ENCODE assay signal across 2 cellular contexts in the genomic region with DNA sequence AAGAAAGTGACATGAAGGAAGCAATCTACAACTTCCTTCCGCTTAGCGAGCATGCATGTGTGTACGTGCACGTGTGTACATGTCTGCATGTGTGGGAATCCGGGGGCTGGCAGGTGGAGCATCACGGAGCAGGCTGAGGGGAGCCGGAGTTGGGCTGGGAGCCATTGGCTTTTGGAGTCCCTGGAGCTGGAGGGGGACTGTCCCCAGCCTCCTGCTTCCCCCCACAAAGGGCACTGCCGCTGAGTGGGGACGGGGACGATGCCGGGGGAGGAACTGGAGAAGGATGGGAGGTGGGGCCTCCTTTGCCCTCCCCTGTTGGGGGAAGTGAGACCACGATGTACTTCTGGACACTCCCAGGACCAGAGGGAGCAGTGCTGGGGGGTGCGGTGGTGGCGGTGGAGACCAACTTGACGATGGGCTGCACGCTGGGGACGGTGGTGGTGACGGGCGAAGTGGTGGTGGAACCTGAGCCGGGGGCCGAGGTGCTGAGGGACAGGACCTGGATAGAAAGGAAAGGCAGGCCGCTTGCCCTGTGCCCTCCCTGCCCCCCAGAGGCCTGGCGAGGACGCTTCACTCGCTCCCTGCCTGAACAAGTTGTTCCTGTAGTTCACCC.
TF ChIP-seq lines count a peak whose summit lies in the region.

No MANE protein-coding gene starts in this region.

TF ChIP-seq in SK-N-SH, 30 proteins besides CTCF, POLR2A, EP300 and RAD21:
- no peak for TF ChIP-seq CHD2 (IDR thresholded peaks at IDR 0.05; ENCODE audit: low read length, partially characterized antibody)
- no peak for TF ChIP-seq NFIC (IDR thresholded peaks at IDR 0.05; ENCODE audit: borderline replicate concordance)
- no peak for TF ChIP-seq RXRA (IDR thresholded peaks at IDR 0.05; ENCODE audit: borderline replicate concordance, low read depth)
- no peak for TF ChIP-seq MAX (IDR thresholded peaks at IDR 0.05; ENCODE audit: low read depth)
- no peak for TF ChIP-seq MXI1 (IDR thresholded peaks at IDR 0.05; ENCODE audit: low read depth, low read length)
- no peak for TF ChIP-seq GABPA (IDR thresholded peaks at IDR 0.05; ENCODE audit: low read depth)
- TF ChIP-seq FOXM1 (IDR thresholded peaks at IDR 0.05; ENCODE audit: low read depth) = no peak
- no peak for TF ChIP-seq SMC3 (IDR thresholded peaks at IDR 0.05; ENCODE audit: low read depth, low read length)
- no peak for TF ChIP-seq TAF1 (IDR thresholded peaks at IDR 0.05; ENCODE audit: borderline replicate concordance, low read depth, low read length)
- TF ChIP-seq NRF1 (IDR thresholded peaks at IDR 0.05; ENCODE audit: low read depth, low read length) = no peak
- no peak for TF ChIP-seq POLR2AphosphoS5 (IDR thresholded peaks at IDR 0.05; ENCODE audit: low read depth, low read length)
- no peak for TF ChIP-seq IRF3 (IDR thresholded peaks at IDR 0.05; ENCODE audit: low read depth, low read length)
- TF ChIP-seq YY1 (IDR thresholded peaks at IDR 0.05; ENCODE audit: low read depth) = no peak
- TF ChIP-seq, protein P1, sequence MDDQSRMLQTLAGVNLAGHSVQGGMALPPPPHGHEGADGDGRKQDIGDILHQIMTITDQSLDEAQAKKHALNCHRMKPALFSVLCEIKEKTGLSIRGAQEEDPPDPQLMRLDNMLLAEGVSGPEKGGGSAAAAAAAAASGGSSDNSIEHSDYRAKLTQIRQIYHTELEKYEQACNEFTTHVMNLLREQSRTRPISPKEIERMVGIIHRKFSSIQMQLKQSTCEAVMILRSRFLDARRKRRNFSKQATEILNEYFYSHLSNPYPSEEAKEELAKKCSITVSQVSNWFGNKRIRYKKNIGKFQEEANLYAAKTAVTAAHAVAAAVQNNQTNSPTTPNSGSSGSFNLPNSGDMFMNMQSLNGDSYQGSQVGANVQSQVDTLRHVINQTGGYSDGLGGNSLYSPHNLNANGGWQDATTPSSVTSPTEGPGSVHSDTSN (IDR thresholded peaks at IDR 0.05) = no peak

TF ChIP-seq in SK-N-SH treated with all-trans-retinoic acid at 6 μM for 48 hours, 23 proteins besides CTCF, POLR2A, EP300 and RAD21:
- TF ChIP-seq OSR1 (CRISPR knock-in tag; IDR thresholded peaks at IDR 0.05) (no peak), ESRRG (CRISPR knock-in tag; IDR thresholded peaks at IDR 0.05) (no peak), ZNF565 (CRISPR knock-in tag; conservative IDR thresholded peaks at IDR 0.05; ENCODE audit: low read depth) (no peak), RARB (CRISPR knock-in tag; IDR thresholded peaks at IDR 0.05) (no peak), SNAI2 (CRISPR knock-in tag; IDR thresholded peaks at IDR 0.05) (no peak), BACH2 (CRISPR knock-in tag; IDR thresholded peaks at IDR 0.05; ENCODE audit: borderline replicate concordance) (no peak), ZNF8 (CRISPR knock-in tag; IDR thresholded peaks at IDR 0.05) (no peak), CSRNP3 (CRISPR knock-in tag; IDR thresholded peaks at IDR 0.05) (no peak), ZFP3 (CRISPR knock-in tag; IDR thresholded peaks at IDR 0.05) (no peak), GLIS3 (CRISPR knock-in tag; IDR thresholded peaks at IDR 0.05) (no peak), TSHZ2 (CRISPR knock-in tag; IDR thresholded peaks at IDR 0.05) (no peak)
- TF ChIP-seq, protein P2, sequence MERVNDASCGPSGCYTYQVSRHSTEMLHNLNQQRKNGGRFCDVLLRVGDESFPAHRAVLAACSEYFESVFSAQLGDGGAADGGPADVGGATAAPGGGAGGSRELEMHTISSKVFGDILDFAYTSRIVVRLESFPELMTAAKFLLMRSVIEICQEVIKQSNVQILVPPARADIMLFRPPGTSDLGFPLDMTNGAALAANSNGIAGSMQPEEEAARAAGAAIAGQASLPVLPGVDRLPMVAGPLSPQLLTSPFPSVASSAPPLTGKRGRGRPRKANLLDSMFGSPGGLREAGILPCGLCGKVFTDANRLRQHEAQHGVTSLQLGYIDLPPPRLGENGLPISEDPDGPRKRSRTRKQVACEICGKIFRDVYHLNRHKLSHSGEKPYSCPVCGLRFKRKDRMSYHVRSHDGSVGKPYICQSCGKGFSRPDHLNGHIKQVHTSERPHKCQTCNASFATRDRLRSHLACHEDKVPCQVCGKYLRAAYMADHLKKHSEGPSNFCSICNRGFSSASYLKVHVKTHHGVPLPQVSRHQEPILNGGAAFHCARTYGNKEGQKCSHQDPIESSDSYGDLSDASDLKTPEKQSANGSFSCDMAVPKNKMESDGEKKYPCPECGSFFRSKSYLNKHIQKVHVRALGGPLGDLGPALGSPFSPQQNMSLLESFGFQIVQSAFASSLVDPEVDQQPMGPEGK (CRISPR knock-in tag; IDR thresholded peaks at IDR 0.05; ENCODE audit: borderline replicate concordance) = no peak
